2 cellular contexts compared by ENCODE assay signal in genomic region chr6:35727935-35728662, GRCh38.
TF ChIP-seq lines count a peak whose summit lies in the region.

No MANE protein-coding gene starts in this region.

TF ChIP-seq in IMR-90, 13 proteins besides CTCF, POLR2A, EP300 and RAD21:
- TF ChIP-seq USF2 (IDR thresholded peaks at IDR 0.05; ENCODE audit: low read depth, low read length) (peak; percentile 67), NFE2L2 (IDR thresholded peaks at IDR 0.05; ENCODE audit: low read depth, low read length) (no peak), BHLHE40 (IDR thresholded peaks at IDR 0.05; ENCODE audit: low read depth, low read length) (peak; percentile 76; the same call in 1 of the 2 replicates), CEBPB (IDR thresholded peaks at IDR 0.05; ENCODE audit: low read depth, low read length) (no peak), MXI1 (IDR thresholded peaks at IDR 0.05; ENCODE audit: borderline replicate concordance, low read depth, low read length) (peak; percentile 73; the same call in 1 of the 2 replicates), MAFK (IDR thresholded peaks at IDR 0.05; ENCODE audit: low read depth, low read length) (peak; percentile 72), MAZ (IDR thresholded peaks at IDR 0.05; ENCODE audit: borderline replicate concordance, low read depth, low read length) (peak; percentile 76; the same call in 1 of the 2 replicates), CHD1 (IDR thresholded peaks at IDR 0.05; ENCODE audit: low read depth, low read length) (no peak), RFX5 (IDR thresholded peaks at IDR 0.05; ENCODE audit: low read depth, low read length) (no peak), RCOR1 (IDR thresholded peaks at IDR 0.05; ENCODE audit: insufficient replicate concordance, low read length) (no peak), SMC3 (IDR thresholded peaks at IDR 0.05; ENCODE audit: low read depth, low read length) (no peak), ELK1 (IDR thresholded peaks at IDR 0.05; ENCODE audit: borderline replicate concordance, low read depth, low read length) (no peak), FOS (IDR thresholded peaks at IDR 0.05; ENCODE audit: low read depth, low read length) (0 out of 2 replicates have a peak, but pooled peaks have one; percentile 8)

TF ChIP-seq in PFSK-1, 5 proteins besides CTCF, POLR2A, EP300 and RAD21:
- no peak for TF ChIP-seq REST (IDR thresholded peaks at IDR 0.05; ENCODE audit: insufficient read depth in 1 of 2, low read depth in 2 of 2, low read length in 2 of 2)
- TF ChIP-seq FOXP2 (optimal IDR thresholded peaks at IDR 0.05; ENCODE audit: borderline replicate concordance, extremely low read depth, extremely low read length, insufficient read depth) = no peak
- TF ChIP-seq POLR2AphosphoS5 (IDR thresholded peaks at IDR 0.05; ENCODE audit: low read depth, low read length) = 0 out of 2 replicates have a peak, but pooled peaks have one; percentile 36
